In the genomic region with DNA sequence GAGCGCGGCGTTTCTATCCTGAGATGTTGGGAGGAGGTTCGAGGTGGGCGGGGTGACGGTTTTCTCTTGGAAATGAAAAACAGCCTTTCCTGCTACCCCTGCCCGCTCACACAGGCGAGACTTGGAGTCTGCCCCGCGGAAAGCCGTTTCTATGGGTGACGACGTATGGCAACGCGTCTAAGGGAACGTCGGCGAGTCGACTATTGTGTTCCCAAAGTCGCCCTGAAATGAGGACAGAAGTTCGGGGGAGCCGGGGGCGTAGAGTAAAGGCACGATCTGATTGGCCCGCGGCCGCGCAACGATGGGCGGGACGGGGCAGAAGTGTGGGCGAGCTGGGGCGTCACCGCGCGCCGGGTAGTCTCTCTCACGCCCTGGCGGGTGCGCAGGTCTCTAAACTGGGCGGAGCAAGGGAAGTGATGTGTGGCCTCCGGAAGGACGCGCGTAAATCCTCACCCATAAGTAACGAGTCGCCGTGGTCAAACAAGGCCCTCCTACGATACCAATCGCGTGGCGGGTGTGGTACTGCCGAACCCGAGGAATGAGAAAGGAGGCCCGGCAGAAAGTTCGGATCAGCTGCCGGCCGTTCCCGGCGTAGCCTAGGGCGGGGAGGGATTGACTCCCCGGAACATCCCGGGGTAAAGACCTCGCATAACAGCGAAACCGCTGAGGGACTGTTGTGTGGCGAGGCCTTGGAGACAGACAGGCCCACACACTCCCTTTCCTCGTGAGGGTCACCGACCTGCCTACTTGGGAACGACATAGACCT, we compare ENCODE assay signal across 8 cellular contexts.
DNase-seq lines count a peak whose midpoint lies in the region; ATAC-seq, FAIRE-seq and TF ChIP-seq lines count a peak whose summit lies in the region.

No MANE protein-coding gene starts in this region.

- H2AFZ ChIP-seq in MM.1S (ENCODE audit: low read length) (peak overlapping the region; percentile 91), neural cell (ENCODE audit: low read depth, low read length) (peak overlapping the region; percentile 83)

- H3K36me3 ChIP-seq in MM.1S (replicated peaks; ENCODE audit: insufficient read depth, low read length): no peaks in the 10 kb centered on the region
- H3K36me3 ChIP-seq in neural cell (ENCODE audit: insufficient read depth, low read length): no peaks in the 10 kb centered on the region

- H4K20me1 ChIP-seq in MM.1S (ENCODE audit: insufficient read depth, low read length) (no peaks in the 10 kb centered on the region), neural cell (ENCODE audit: insufficient read depth) (no peaks in the 10 kb centered on the region)

- peaks cover 16% of the 10 kb centered on the region for H3F3A ChIP-seq in MM.1S (ENCODE audit: insufficient read depth, low read length)
- H3F3A ChIP-seq in neural cell (ENCODE audit: insufficient read depth, low read length, poor library complexity, severe bottlenecking): no peaks in the 10 kb centered on the region

- H3K27me3 ChIP-seq in MM.1S (replicated peaks; ENCODE audit: insufficient read depth, low read length) (no peaks in the 10 kb centered on the region), neural cell (ENCODE audit: insufficient read depth, low read depth, low read length) (no peaks in the 10 kb centered on the region)

- H3K4me3 ChIP-seq in MM.1S (ENCODE audit: low read length) (peak overlapping the region; percentile 89), fibroblast of villous mesenchyme (ENCODE audit: low read depth, low read length) (peak overlapping the region; percentile 87), neural cell (ENCODE audit: low read length) (peak overlapping the region; percentile 82)

- H3K4me2 ChIP-seq in MM.1S (ENCODE audit: low read depth, low read length) (peak overlapping the region; percentile 83), neural cell (ENCODE audit: low read length) (peak overlapping the region; percentile 74)

- peak; percentile 99 for DNase-seq in HCEC 1CT
- DNase-seq in MM.1S: peak; percentile 98
- DNase-seq in SHP77 treated with DMSO at 0.1 percent for 48 hours (lab: John Stamatoyannopoulos, UW): peak; percentile 95
- DNase-seq in activated gamma-delta T cell treated with Interleukin-2 at 50 U/mL for 16 hours: peak; percentile 91
- peak; percentile 99 for DNase-seq in fibroblast of villous mesenchyme (ENCODE audit: low read depth)
- peak; percentile 97 to 99 for DNase-seq in stimulated activated naive CD8-positive, alpha-beta T cell treated with anti-CD3 and anti-CD28 coated beads, Interleukin-15, amount 100 ng/mL, for 72 hours

- FAIRE-seq in G401.6 (lab: Jason Lieb, UNC): peak; percentile 98

- H3K9ac ChIP-seq in MM.1S (ENCODE audit: low read length) (peak overlapping the region; percentile 94), neural cell (ENCODE audit: low read length) (peak overlapping the region; percentile 90)

- TF ChIP-seq EP300 in neural cell (conservative IDR thresholded peaks at IDR 0.05; ENCODE audit: poor library complexity, severe bottlenecking): peak; percentile 63

- H3K27me3 Mint-ChIP-seq in stimulated activated naive CD8-positive, alpha-beta T cell treated with anti-CD3 and anti-CD28 coated beads, Interleukin-15, amount 100 ng/mL, for 72 hours: no peaks in the 10 kb centered on the region

- H3K27ac ChIP-seq in MM.1S (ENCODE audit: low read length) (peak overlapping the region; percentile 97), neural cell (ENCODE audit: low read length) (peak overlapping the region; percentile 97)

- H3K27ac Mint-ChIP-seq in stimulated activated naive CD8-positive, alpha-beta T cell treated with anti-CD3 and anti-CD28 coated beads, Interleukin-15, amount 100 ng/mL, for 72 hours: peak overlapping the region; percentile 96 to 97

- TF ChIP-seq RAD21 in neural cell (conservative IDR thresholded peaks at IDR 0.05): no peak

- H3K4me1 ChIP-seq in MM.1S (ENCODE audit: low read length): no peaks in the 10 kb centered on the region

- H3K9me2 ChIP-seq in MM.1S (replicated peaks; ENCODE audit: insufficient read depth, low read length): no peaks in the 10 kb centered on the region
- no peaks in the 10 kb centered on the region for H3K9me2 ChIP-seq in neural cell (ENCODE audit: insufficient read depth, low read length)

- ATAC-seq in stimulated activated naive CD8-positive, alpha-beta T cell treated with anti-CD3 and anti-CD28 coated beads, Interleukin-15, amount 100 ng/mL, for 72 hours: peak; percentile 99

- peaks cover 21% of the 10 kb centered on the region for H3K4me1 Mint-ChIP-seq in stimulated activated naive CD8-positive, alpha-beta T cell treated with anti-CD3 and anti-CD28 coated beads, Interleukin-15, amount 100 ng/mL, for 72 hours

- H3K9me3 ChIP-seq in MM.1S (replicated peaks; ENCODE audit: insufficient read depth, low read length): no peaks in the 10 kb centered on the region
- no peaks in the 10 kb centered on the region for H3K9me3 ChIP-seq in neural cell (ENCODE audit: low read length)

- H3K9me3 Mint-ChIP-seq in stimulated activated naive CD8-positive, alpha-beta T cell treated with anti-CD3 and anti-CD28 coated beads, Interleukin-15, amount 100 ng/mL, for 72 hours: peaks cover 0 to 6% of the 10 kb centered on the region in 2 donors

- peak overlapping the region; percentile 97 to 98 for H3K4me3 Mint-ChIP-seq in stimulated activated naive CD8-positive, alpha-beta T cell treated with anti-CD3 and anti-CD28 coated beads, Interleukin-15, amount 100 ng/mL, for 72 hours

- TF ChIP-seq CTCF in MM.1S (IDR thresholded peaks at IDR 0.05; ENCODE audit: low read length) (no peak), fibroblast of villous mesenchyme (IDR thresholded peaks at IDR 0.05; ENCODE audit: insufficient read depth, low read depth, low read length) (no peak), neural cell (IDR thresholded peaks at IDR 0.05; ENCODE audit: poor library complexity, severe bottlenecking) (peak; percentile 20)

- no peaks in the 10 kb centered on the region for H3K79me2 ChIP-seq in MM.1S (ENCODE audit: low read length)
- peaks cover 3% of the 10 kb centered on the region for H3K79me2 ChIP-seq in neural cell (replicated peaks; ENCODE audit: insufficient read depth, low read length)

TF ChIP-seq in neural cell, 6 proteins besides CTCF, POLR2A, EP300 and RAD21:
- TF ChIP-seq SMC3 (conservative IDR thresholded peaks at IDR 0.05; ENCODE audit: poor library complexity): peak; percentile 35
- TF ChIP-seq TAF1 (IDR thresholded peaks at IDR 0.05; ENCODE audit: low read depth): peak; percentile 16
- TF ChIP-seq, protein P1, sequence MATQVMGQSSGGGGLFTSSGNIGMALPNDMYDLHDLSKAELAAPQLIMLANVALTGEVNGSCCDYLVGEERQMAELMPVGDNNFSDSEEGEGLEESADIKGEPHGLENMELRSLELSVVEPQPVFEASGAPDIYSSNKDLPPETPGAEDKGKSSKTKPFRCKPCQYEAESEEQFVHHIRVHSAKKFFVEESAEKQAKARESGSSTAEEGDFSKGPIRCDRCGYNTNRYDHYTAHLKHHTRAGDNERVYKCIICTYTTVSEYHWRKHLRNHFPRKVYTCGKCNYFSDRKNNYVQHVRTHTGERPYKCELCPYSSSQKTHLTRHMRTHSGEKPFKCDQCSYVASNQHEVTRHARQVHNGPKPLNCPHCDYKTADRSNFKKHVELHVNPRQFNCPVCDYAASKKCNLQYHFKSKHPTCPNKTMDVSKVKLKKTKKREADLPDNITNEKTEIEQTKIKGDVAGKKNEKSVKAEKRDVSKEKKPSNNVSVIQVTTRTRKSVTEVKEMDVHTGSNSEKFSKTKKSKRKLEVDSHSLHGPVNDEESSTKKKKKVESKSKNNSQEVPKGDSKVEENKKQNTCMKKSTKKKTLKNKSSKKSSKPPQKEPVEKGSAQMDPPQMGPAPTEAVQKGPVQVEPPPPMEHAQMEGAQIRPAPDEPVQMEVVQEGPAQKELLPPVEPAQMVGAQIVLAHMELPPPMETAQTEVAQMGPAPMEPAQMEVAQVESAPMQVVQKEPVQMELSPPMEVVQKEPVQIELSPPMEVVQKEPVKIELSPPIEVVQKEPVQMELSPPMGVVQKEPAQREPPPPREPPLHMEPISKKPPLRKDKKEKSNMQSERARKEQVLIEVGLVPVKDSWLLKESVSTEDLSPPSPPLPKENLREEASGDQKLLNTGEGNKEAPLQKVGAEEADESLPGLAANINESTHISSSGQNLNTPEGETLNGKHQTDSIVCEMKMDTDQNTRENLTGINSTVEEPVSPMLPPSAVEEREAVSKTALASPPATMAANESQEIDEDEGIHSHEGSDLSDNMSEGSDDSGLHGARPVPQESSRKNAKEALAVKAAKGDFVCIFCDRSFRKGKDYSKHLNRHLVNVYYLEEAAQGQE (IDR thresholded peaks at IDR 0.05; ENCODE audit: borderline replicate concordance): peak; percentile 67
- no peak for TF ChIP-seq EZH2 (IDR thresholded peaks at IDR 0.05; ENCODE audit: borderline replicate concordance, insufficient read depth, low read length, poor library complexity, severe bottlenecking)
- TF ChIP-seq MXI1 (conservative IDR thresholded peaks at IDR 0.05; ENCODE audit: poor library complexity, severe bottlenecking): peak; percentile 47
- peak; percentile 81 for TF ChIP-seq POLR2AphosphoS5 (IDR thresholded peaks at IDR 0.05)

Comparison
In these comparisons a context has a peak if more than half of its experiments do, and no peak if none do; other contexts are left out.
1. Peak in every context shown above with its lines: DNase-seq, ATAC-seq, H3K4me3 ChIP-seq and H3K27ac ChIP-seq.